14 cellular contexts compared by ENCODE assay signal in genomic region chr2:22124003-22124402, GRCh38.
DNase-seq lines count a peak whose midpoint lies in the region; ATAC-seq and TF ChIP-seq lines count a peak whose summit lies in the region.
"Had no signal": no experiment of that assay in that cellular context is flagged by ENCODE, and none has a peak within 500 bp of the region (broad histone marks: within the 10 kb centered on the region; RNA-seq: fewer than 3 reads in every experiment).

No MANE protein-coding gene starts in this region.

- H3K4me3 Mint-ChIP-seq in WTC11: no peak overlapping the region
- H3K4me3 Mint-ChIP-seq in neural crest cell: no peak overlapping the region

- CTCF ChIA-PET in WTC11 (lab: Charles Lee): interaction anchor here (0.7 to 1.1 kb wide), 2 partner anchors 29 to 112 kb away, joined by 3 to 4 read pairs; no protein-coding TSS in a partner anchor

- 0 out of 2 replicates have a peak, but pooled peaks have one; percentile 38 for ATAC-seq in WTC11
- ATAC-seq in HG02840 (IDR thresholded peaks at IDR 0.05; ENCODE audit: low FRiP score, unreplicated experiment): no peak
- ATAC-seq in GM18873 (IDR thresholded peaks at IDR 0.05; ENCODE audit: low FRiP score, unreplicated experiment): no peak

- POLR2A ChIA-PET in WTC11 (lab: Charles Lee): interaction anchor here (0.7 kb wide), 1 partner anchor 211 kb away, joined by 5 read pairs; no protein-coding TSS in a partner anchor

- H3K36me3 Mint-ChIP-seq in WTC11 (peaks cover 9% of the 10 kb centered on the region; the same call in 1 of the 2 replicates), neural crest cell (ENCODE audit: low read depth) (no peaks in the 10 kb centered on the region)

- H3K4me1 Mint-ChIP-seq in WTC11 (peaks cover 19% of the 10 kb centered on the region), neural crest cell (no peaks in the 10 kb centered on the region)

- H3K27ac Mint-ChIP-seq in WTC11 (no peak overlapping the region), neural crest cell (ENCODE audit: unreplicated experiment) (no peak overlapping the region)

- H3K27me3 Mint-ChIP-seq in WTC11 (ENCODE audit: low read depth) (no peaks in the 10 kb centered on the region), neural crest cell (ENCODE audit: low read depth) (no peaks in the 10 kb centered on the region)

- TF ChIP-seq CTCF in WTC11 (IDR thresholded peaks at IDR 0.05) (peak; percentile 20; the same call in 1 of the 2 replicates), neural crest cell (conservative IDR thresholded peaks at IDR 0.05) (peak; percentile 51)

- DNase-seq in ELR (ENCODE audit: low read depth): peak; percentile 1
- DNase-seq in KBM-7: peak; percentile 4
- no peak for DNase-seq in WTC11 (ENCODE audit: low spot score)
- DNase-seq in neural crest cell (ENCODE audit: low read depth, low spot score): no peak
- DNase-seq in A172 (ENCODE audit: low spot score): no peak
- DNase-seq: activated CD8-positive, alpha-beta memory T cell treated with anti-CD3 and anti-CD28 coated beads, Interleukin-2, amount 50 U/mL, for 4 hours; activated naive CD4-positive, alpha-beta T cell; cortex of kidney; erythroblast; NCI-H187; stimulated activated CD4-positive, alpha-beta T cell treated with anti-CD3 and anti-CD28 coated beads, Interleukin-4, amount 100 ng/mL, for 24 hours; tibial artery had no signal

- in situ Hi-C loops in KBM-7 (cut with MboI; ENCODE audit: low pct_unique_long_range_greater_than_20kb, low sequenced_read_pairs): no loop called here

- H3K9me3 Mint-ChIP-seq in WTC11 (peaks cover 15% of the 10 kb centered on the region), neural crest cell (peaks cover 3% of the 10 kb centered on the region)

TF ChIP-seq in WTC11, 78 proteins besides CTCF, POLR2A, EP300 and RAD21:
- TF ChIP-seq, protein P1, sequence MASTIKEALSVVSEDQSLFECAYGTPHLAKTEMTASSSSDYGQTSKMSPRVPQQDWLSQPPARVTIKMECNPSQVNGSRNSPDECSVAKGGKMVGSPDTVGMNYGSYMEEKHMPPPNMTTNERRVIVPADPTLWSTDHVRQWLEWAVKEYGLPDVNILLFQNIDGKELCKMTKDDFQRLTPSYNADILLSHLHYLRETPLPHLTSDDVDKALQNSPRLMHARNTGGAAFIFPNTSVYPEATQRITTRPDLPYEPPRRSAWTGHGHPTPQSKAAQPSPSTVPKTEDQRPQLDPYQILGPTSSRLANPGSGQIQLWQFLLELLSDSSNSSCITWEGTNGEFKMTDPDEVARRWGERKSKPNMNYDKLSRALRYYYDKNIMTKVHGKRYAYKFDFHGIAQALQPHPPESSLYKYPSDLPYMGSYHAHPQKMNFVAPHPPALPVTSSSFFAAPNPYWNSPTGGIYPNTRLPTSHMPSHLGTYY (CRISPR knock-in tag; IDR thresholded peaks at IDR 0.05): no peak
- TF ChIP-seq ESRRA (CRISPR knock-in tag; IDR thresholded peaks at IDR 0.05; ENCODE audit: borderline replicate concordance): 0 out of 2 replicates have a peak, but pooled peaks have one; percentile 31

Comparison
In these comparisons a context has a peak if more than half of its experiments do, and no peak if none do; other contexts are left out.
1. DNase-seq: peak in ELR (single experiment) and KBM-7 (single experiment); none in WTC11 (single experiment), neural crest cell (single experiment) and A172 (single experiment).